Comparison of ENCODE assay signal across 16 cellular contexts in genomic region chr7:150994838-150995510, GRCh38. TPM values are rescaled to one million over a fixed set of nuclear protein-coding genes. Genes with fewer than 3 reads are reported as not detected.
DNase-seq lines count a peak whose midpoint lies in the region; ATAC-seq and TF ChIP-seq lines count a peak whose summit lies in the region.
"Had no signal": no experiment of that assay in that cellular context is flagged by ENCODE, and none has a peak within 500 bp of the region (broad histone marks: within the 10 kb centered on the region; RNA-seq: fewer than 3 reads in every experiment).

No MANE protein-coding gene starts in this region.

- peak overlapping the region; percentile 52 for H3K27ac Mint-ChIP-seq in activated CD8-positive, alpha-beta T cell treated with anti-CD3 and anti-CD28 coated beads, Interleukin-2, amount 10 ng/mL, durations not matched to agents 7 days and 5 days
- H3K27ac Mint-ChIP-seq in CD14-positive monocyte, result peak overlapping the region in 1 of 7 donors; percentile 75

- H3K27ac ChIP-seq in left ventricle myocardium inferior (replicated peaks), result peak overlapping the region; percentile 92
- no peak overlapping the region for H3K27ac ChIP-seq in lower lobe of right lung
- peak overlapping the region; percentile 58 for H3K27ac ChIP-seq in upper lobe of right lung
- H3K27ac ChIP-seq: PC-9, testis had no signal

- TF ChIP-seq CTCF in left ventricle myocardium inferior (IDR thresholded peaks at IDR 0.05; ENCODE audit: borderline replicate concordance), result no peak
- TF ChIP-seq CTCF in lower lobe of right lung (IDR thresholded peaks at IDR 0.05), result no peak
- no peak for TF ChIP-seq CTCF in upper lobe of right lung (IDR thresholded peaks at IDR 0.05)
- no peak for TF ChIP-seq CTCF in CD14-positive monocyte (IDR thresholded peaks at IDR 0.05)

- DNase-seq in left ventricle myocardium inferior (no peak), cardiac septum (ENCODE audit: low spot score) (no peak), lower lobe of right lung (no peak), upper lobe of right lung (no peak), CD14-positive monocyte (ENCODE audit: low spot score) (no peak), activated gamma-delta T cell (lab: John Stamatoyannopoulos, UW) (no peak)
- no peak for DNase-seq in activated CD8-positive, alpha-beta T cell treated with anti-CD3 and anti-CD28 coated beads, Interleukin-2, amount 10 ng/mL, durations not matched to agents 7 days and 5 days
- DNase-seq: activated CD4-positive, CD25-positive, alpha-beta regulatory T cell treated with anti-CD3 and anti-CD28 coated beads, Interleukin-2, amount 50 U/mL, for 72 hours; effector CD4-positive, alpha-beta T cell; foreskin melanocyte; PC-9; posterior cingulate gyrus; SW 1271 had no signal

- H3K36me3 ChIP-seq in left ventricle myocardium inferior (no peaks in the 10 kb centered on the region), lower lobe of right lung (peaks cover 4% of the 10 kb centered on the region), upper lobe of right lung (no peaks in the 10 kb centered on the region)

- peak overlapping the region; percentile 27 for H3K4me3 Mint-ChIP-seq in activated CD8-positive, alpha-beta T cell treated with anti-CD3 and anti-CD28 coated beads, Interleukin-2, amount 10 ng/mL, durations not matched to agents 7 days and 5 days
- peak overlapping the region in 1 of 2 donors; percentile 59 for H3K4me3 Mint-ChIP-seq in CD14-positive monocyte
- H3K4me3 Mint-ChIP-seq: brain had no signal

- H3K27me3 ChIP-seq in left ventricle myocardium inferior (ENCODE audit: low read depth) (no peaks in the 10 kb centered on the region), lower lobe of right lung (ENCODE audit: low read depth) (no peaks in the 10 kb centered on the region), upper lobe of right lung (no peaks in the 10 kb centered on the region)
- H3K27me3 ChIP-seq: testis had no signal

- POLR2A ChIA-PET in activated CD8-positive, alpha-beta T cell treated with anti-CD3 and anti-CD28 coated beads, Interleukin-2, amount 10 ng/mL, durations not matched to agents 7 days and 5 days (lab: Charles Lee), result interaction anchor here (0.7 kb wide), 1 partner anchor 13 kb away, joined by 3 read pairs; no protein-coding TSS in a partner anchor

- H3K27me3 Mint-ChIP-seq in activated CD8-positive, alpha-beta T cell treated with anti-CD3 and anti-CD28 coated beads, Interleukin-2, amount 10 ng/mL, durations not matched to agents 7 days and 5 days (ENCODE audit: low read depth), result peaks cover 8% of the 10 kb centered on the region
- H3K27me3 Mint-ChIP-seq in CD14-positive monocyte (ENCODE audit: low read depth in 3 of 3), result peaks cover 17 to 38% (median 28%) of the 10 kb centered on the region in 3 donors

- peaks cover 13% of the 10 kb centered on the region for H3K9me3 Mint-ChIP-seq in activated CD8-positive, alpha-beta T cell treated with anti-CD3 and anti-CD28 coated beads, Interleukin-2, amount 10 ng/mL, durations not matched to agents 7 days and 5 days (ENCODE audit: insufficient read depth)
- H3K9me3 Mint-ChIP-seq in CD14-positive monocyte, result peaks cover 12 to 20% (median 17%) of the 10 kb centered on the region in 7 donors

- CTCF ChIA-PET in activated CD8-positive, alpha-beta T cell treated with anti-CD3 and anti-CD28 coated beads, Interleukin-2, amount 10 ng/mL, durations not matched to agents 7 days and 5 days (lab: Charles Lee), result interaction anchor here (0.7 to 1.7 kb wide), 7 partner anchors 8 to 119 kb away, joined by 3 to 22 read pairs (median 5); no protein-coding TSS in a partner anchor

- H3K4me3 ChIP-seq in left ventricle myocardium inferior (peak overlapping the region; percentile 69), lower lobe of right lung (peak overlapping the region; percentile 52), upper lobe of right lung (peak overlapping the region; percentile 51)
- H3K4me3 ChIP-seq: PC-9, testis had no signal

- peaks cover 1% of the 10 kb centered on the region for H3K36me3 Mint-ChIP-seq in activated CD8-positive, alpha-beta T cell treated with anti-CD3 and anti-CD28 coated beads, Interleukin-2, amount 10 ng/mL, durations not matched to agents 7 days and 5 days (ENCODE audit: low read depth)
- H3K36me3 Mint-ChIP-seq in CD14-positive monocyte, result peaks cover 0 to 4% of the 10 kb centered on the region in 2 donors
- H3K36me3 Mint-ChIP-seq: brain had no signal

- no peaks in the 10 kb centered on the region for H3K9me3 ChIP-seq in left ventricle myocardium inferior (replicated peaks)
- H3K9me3 ChIP-seq in lower lobe of right lung, result no peaks in the 10 kb centered on the region
- no peaks in the 10 kb centered on the region for H3K9me3 ChIP-seq in upper lobe of right lung
- H3K9me3 ChIP-seq: testis had no signal

- H3K4me1 ChIP-seq in left ventricle myocardium inferior (peaks cover 51% of the 10 kb centered on the region), lower lobe of right lung (peaks cover 31% of the 10 kb centered on the region), upper lobe of right lung (peaks cover 37% of the 10 kb centered on the region)

- H3K4me1 Mint-ChIP-seq in activated CD8-positive, alpha-beta T cell treated with anti-CD3 and anti-CD28 coated beads, Interleukin-2, amount 10 ng/mL, durations not matched to agents 7 days and 5 days (ENCODE audit: low read depth), result peaks cover 29% of the 10 kb centered on the region
- H3K4me1 Mint-ChIP-seq in CD14-positive monocyte, result peaks cover 29% of the 10 kb centered on the region

- ATAC-seq in activated CD8-positive, alpha-beta T cell treated with anti-CD3 and anti-CD28 coated beads, Interleukin-2, amount 10 ng/mL, durations not matched to agents 7 days and 5 days, result no peak
- ATAC-seq in lower lobe of right lung, result no peak
- ATAC-seq in upper lobe of right lung, result no peak
- no peak for ATAC-seq in HG03139 (IDR thresholded peaks at IDR 0.05; ENCODE audit: unreplicated experiment)

- intact Hi-C loops in left ventricle myocardium inferior (cut with micrococcal nuclease) (no loop called here), cardiac septum (cut with DNase I) (no loop called here), lower lobe of right lung (cut with DNase I) (no loop called here), upper lobe of right lung (cut with DNase I) (no loop called here), CD14-positive monocyte (cut with micrococcal nuclease) (no loop called here)

RNA-seq across cellular contexts. Expression of gene NOS3, which starts 4.2 kb away (rescaled TPM):
- 12.6 TPM for total RNA-seq in left ventricle myocardium inferior
- 26.5 TPM for total RNA-seq in cardiac septum
- 10 to 100 TPM; 12.2 to 13.8 TPM for total RNA-seq in activated CD8-positive, alpha-beta T cell treated with anti-CD3 and anti-CD28 coated beads, Interleukin-2, amount 10 ng/mL, durations not matched to agents 7 days and 5 days
- total RNA-seq in lower lobe of right lung, result 15.1 TPM
- total RNA-seq in upper lobe of right lung, result 42.9 TPM
- polyA plus RNA-seq in CD14-positive monocyte, result under 1 TPM; 0.26 to 0.72 TPM

RNA-seq across cellular contexts. Expression of gene KCNH2, which starts 16.9 kb away (rescaled TPM):
- total RNA-seq in left ventricle myocardium inferior (94.1 TPM), cardiac septum (61.9 TPM), lower lobe of right lung (2.4 TPM), upper lobe of right lung (3.6 TPM)
- not detected for total RNA-seq in activated CD8-positive, alpha-beta T cell treated with anti-CD3 and anti-CD28 coated beads, Interleukin-2, amount 10 ng/mL, durations not matched to agents 7 days and 5 days
- not detected for polyA plus RNA-seq in CD14-positive monocyte

RNA-seq across cellular contexts. Expression of gene ATG9B, which starts 29.3 kb away (rescaled TPM):
- total RNA-seq in left ventricle myocardium inferior (not detected), cardiac septum (0.13 TPM), lower lobe of right lung (0.38 TPM), upper lobe of right lung (0.17 TPM)
- 1 to 10 TPM; 6.8 to 7.4 TPM for total RNA-seq in activated CD8-positive, alpha-beta T cell treated with anti-CD3 and anti-CD28 coated beads, Interleukin-2, amount 10 ng/mL, durations not matched to agents 7 days and 5 days
- under 1 TPM in 1 of 2 donors, not detected in 1; 0.30 TPM for polyA plus RNA-seq in CD14-positive monocyte

RNA-seq across cellular contexts. Expression of gene ABCB8, which starts 33.3 kb away (rescaled TPM):
- total RNA-seq in left ventricle myocardium inferior (28.3 TPM), cardiac septum (28.5 TPM), lower lobe of right lung (42.4 TPM), upper lobe of right lung (40.6 TPM)
- 10 to 100 TPM; 48.0 to 49.5 TPM for total RNA-seq in activated CD8-positive, alpha-beta T cell treated with anti-CD3 and anti-CD28 coated beads, Interleukin-2, amount 10 ng/mL, durations not matched to agents 7 days and 5 days
- polyA plus RNA-seq in CD14-positive monocyte, result 1 to 10 TPM; 9.3 to 9.5 TPM

RNA-seq across cellular contexts. Expression of gene ASIC3, which starts 53.4 kb away (rescaled TPM):
- 5.3 TPM for total RNA-seq in left ventricle myocardium inferior
- 5.2 TPM for total RNA-seq in cardiac septum
- total RNA-seq in activated CD8-positive, alpha-beta T cell treated with anti-CD3 and anti-CD28 coated beads, Interleukin-2, amount 10 ng/mL, durations not matched to agents 7 days and 5 days, result 1 to 10 TPM; 2.8 to 3.2 TPM
- total RNA-seq in lower lobe of right lung, result 3.7 TPM
- 2.6 TPM for total RNA-seq in upper lobe of right lung
- polyA plus RNA-seq in CD14-positive monocyte, result not detected

Comparison
In these comparisons a context has a peak if more than half of its experiments do, and no peak if none do; other contexts are left out.
1. RNA of gene KCNH2, which starts 16.9 kb away (total RNA-seq): 94.1 TPM in left ventricle myocardium inferior (single experiment) and 61.9 TPM in cardiac septum (single experiment); 3.6 TPM in upper lobe of right lung (single experiment), 2.4 TPM in lower lobe of right lung (single experiment) and not detected in activated CD8-positive, alpha-beta T cell treated with anti-CD3 and anti-CD28 coated beads, Interleukin-2, amount 10 ng/mL, durations not matched to agents 7 days and 5 days; every median in the first group is over 10 times any median in the second.
2. Peak in every context shown above with its lines, with median percentiles within 50 percentile points of each other: H3K4me3 ChIP-seq.